ENCODE assay signal across 28 cellular contexts in the genomic region with DNA sequence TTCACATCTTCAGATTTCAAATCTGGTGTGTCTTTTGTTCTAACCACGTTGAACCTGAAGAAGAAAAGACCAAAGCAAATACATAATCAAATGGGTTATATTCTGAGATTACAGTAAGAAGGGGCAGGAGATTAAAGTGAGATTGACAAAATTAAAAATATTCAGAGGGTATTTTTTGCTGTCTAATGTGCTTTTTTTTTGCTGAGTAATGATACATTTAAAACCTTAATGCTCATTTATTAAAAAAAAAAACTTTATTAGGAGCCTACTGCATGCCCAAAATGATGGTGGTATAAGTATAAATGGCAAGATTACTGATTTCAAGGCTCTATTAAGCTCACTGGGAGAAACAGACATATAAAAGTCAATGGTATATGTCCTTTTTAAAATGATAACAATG.
"Had no signal": no experiment of that assay in that cellular context is flagged by ENCODE, and none has a peak within 500 bp of the region (broad histone marks: within the 10 kb centered on the region; RNA-seq: fewer than 3 reads in every experiment).

No MANE protein-coding gene starts in this region.

- H3K27me3 ChIP-seq: left lung, pancreas, sigmoid colon, spleen, tibial nerve, uterus had no signal

- H3K4me3 Mint-ChIP-seq: immature natural killer cell; nephron; neural crest cell; stimulated activated memory B cell treated with anti-CD40 and anti-IgM and Interleukin-4, amounts not matched to agents 10 μg/mL and 1 μg/mL and 100 μg/mL, for 72 hours; stimulated activated naive CD8-positive, alpha-beta T cell treated with anti-CD3 and anti-CD28 coated beads, Interleukin-15, amount 100 ng/mL, for 72 hours; type B pancreatic cell had no signal

- ATAC-seq: left colon; left lung; lower lobe of right lung; pancreas; right cardiac atrium; stimulated activated memory B cell treated with anti-CD40 and anti-IgM and Interleukin-4, amounts not matched to agents 10 μg/mL and 1 μg/mL and 100 μg/mL, for 72 hours; stimulated activated naive CD8-positive, alpha-beta T cell treated with anti-CD3 and anti-CD28 coated beads, Interleukin-15, amount 100 ng/mL, for 72 hours had no signal

- H3K27me3 Mint-ChIP-seq: stimulated activated memory B cell treated with anti-CD40 and anti-IgM and Interleukin-4, amounts not matched to agents 10 μg/mL and 1 μg/mL and 100 μg/mL, for 72 hours; stimulated activated naive CD8-positive, alpha-beta T cell treated with anti-CD3 and anti-CD28 coated beads, Interleukin-15, amount 100 ng/mL, for 72 hours; type B pancreatic cell had no signal

- H3K4me3 ChIP-seq: left lung, lower lobe of right lung, pancreas, prostate gland, sigmoid colon, spleen, tibial nerve, uterus had no signal

- H3K9me3 ChIP-seq: lower lobe of right lung, pancreas, prostate gland, sigmoid colon, uterus had no signal

- FAIRE-seq: islet of Langerhans, kidney, pancreas, small intestine had no signal

- DNase-seq: hypothalamus; immature natural killer cell; kidney; left colon; left lung; lower lobe of right lung; mammary epithelial cell; mesenchymal stem cell; nucleus accumbens; pancreas; posterior cingulate gyrus; retina; right cardiac atrium; sigmoid colon; small intestine; spleen; stimulated activated CD4-positive, alpha-beta T cell treated with anti-CD3 and anti-CD28 coated beads, Interleukin-4, amount 100 ng/mL, for 24 hours; stimulated activated naive CD4-positive, alpha-beta T cell treated with Interleukin-2 at 50 U/mL for 16 hours; stimulated activated naive CD8-positive, alpha-beta T cell treated with anti-CD3 and anti-CD28 coated beads, Interleukin-15, amount 100 ng/mL, for 72 hours; substantia nigra; uterus had no signal

- H3K4me1 Mint-ChIP-seq: neural crest cell had no signal

- H3K27ac ChIP-seq: left lung, lower lobe of right lung, pancreas, prostate gland, sigmoid colon, spleen, tibial nerve, uterus had no signal

- H3K27ac Mint-ChIP-seq: immature natural killer cell; stimulated activated memory B cell treated with anti-CD40 and anti-IgM and Interleukin-4, amounts not matched to agents 10 μg/mL and 1 μg/mL and 100 μg/mL, for 72 hours; stimulated activated naive CD8-positive, alpha-beta T cell treated with anti-CD3 and anti-CD28 coated beads, Interleukin-15, amount 100 ng/mL, for 72 hours; type B pancreatic cell had no signal

- H3K4me1 ChIP-seq: left lung, pancreas, prostate gland, sigmoid colon, tibial nerve, uterus had no signal

- H3K36me3 Mint-ChIP-seq: immature natural killer cell; stimulated activated memory B cell treated with anti-CD40 and anti-IgM and Interleukin-4, amounts not matched to agents 10 μg/mL and 1 μg/mL and 100 μg/mL, for 72 hours; type B pancreatic cell had no signal

- H3K9me3 Mint-ChIP-seq: immature natural killer cell, neural crest cell, type B pancreatic cell had no signal

- H3K36me3 ChIP-seq: left lung, lower lobe of right lung, pancreas, prostate gland, sigmoid colon, spleen, tibial nerve, uterus had no signal
